In the genomic region with DNA sequence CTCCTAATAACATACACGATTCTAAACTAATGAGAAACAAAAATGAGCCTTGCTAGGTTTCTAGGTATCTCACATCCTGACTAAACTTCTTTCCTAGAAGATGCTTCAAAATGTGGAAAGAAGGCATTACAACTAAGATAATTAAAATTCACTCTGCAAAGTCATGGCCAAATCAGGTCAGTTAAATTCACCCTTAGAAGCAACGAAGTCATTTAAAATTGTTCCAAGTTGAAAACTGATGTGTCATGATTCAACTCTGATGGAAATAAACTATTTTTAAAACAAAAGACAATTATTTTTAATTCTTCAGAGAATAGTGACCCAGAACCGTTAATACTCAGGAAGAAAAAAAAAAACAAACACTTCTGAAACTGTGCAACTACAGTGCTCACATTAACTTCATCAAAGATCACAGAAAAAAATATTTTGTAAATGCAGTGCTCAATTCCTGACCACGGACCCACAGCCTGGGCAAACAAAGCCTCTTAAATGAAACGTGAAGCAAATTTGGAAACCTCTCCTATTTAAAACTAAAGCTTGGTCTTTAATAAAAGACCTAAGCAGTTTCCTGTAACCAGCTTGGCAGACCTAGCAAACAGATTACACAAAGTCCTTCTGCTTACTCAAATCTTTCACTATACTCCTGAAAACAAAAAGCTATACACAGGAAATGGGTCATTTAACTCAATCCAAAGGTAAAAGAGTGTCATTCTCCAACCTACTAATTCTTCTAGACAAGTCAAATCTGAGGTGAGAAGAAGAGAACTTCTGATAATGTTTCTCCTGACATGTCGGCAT, we compare ENCODE assay signal across 1 cellular context.
TF ChIP-seq lines count a peak whose summit lies in the region.

No MANE protein-coding gene starts in this region.

TF ChIP-seq in GM23338, 12 proteins besides CTCF, POLR2A, EP300 and RAD21 (continued from another document):
- TF ChIP-seq, protein P1, sequence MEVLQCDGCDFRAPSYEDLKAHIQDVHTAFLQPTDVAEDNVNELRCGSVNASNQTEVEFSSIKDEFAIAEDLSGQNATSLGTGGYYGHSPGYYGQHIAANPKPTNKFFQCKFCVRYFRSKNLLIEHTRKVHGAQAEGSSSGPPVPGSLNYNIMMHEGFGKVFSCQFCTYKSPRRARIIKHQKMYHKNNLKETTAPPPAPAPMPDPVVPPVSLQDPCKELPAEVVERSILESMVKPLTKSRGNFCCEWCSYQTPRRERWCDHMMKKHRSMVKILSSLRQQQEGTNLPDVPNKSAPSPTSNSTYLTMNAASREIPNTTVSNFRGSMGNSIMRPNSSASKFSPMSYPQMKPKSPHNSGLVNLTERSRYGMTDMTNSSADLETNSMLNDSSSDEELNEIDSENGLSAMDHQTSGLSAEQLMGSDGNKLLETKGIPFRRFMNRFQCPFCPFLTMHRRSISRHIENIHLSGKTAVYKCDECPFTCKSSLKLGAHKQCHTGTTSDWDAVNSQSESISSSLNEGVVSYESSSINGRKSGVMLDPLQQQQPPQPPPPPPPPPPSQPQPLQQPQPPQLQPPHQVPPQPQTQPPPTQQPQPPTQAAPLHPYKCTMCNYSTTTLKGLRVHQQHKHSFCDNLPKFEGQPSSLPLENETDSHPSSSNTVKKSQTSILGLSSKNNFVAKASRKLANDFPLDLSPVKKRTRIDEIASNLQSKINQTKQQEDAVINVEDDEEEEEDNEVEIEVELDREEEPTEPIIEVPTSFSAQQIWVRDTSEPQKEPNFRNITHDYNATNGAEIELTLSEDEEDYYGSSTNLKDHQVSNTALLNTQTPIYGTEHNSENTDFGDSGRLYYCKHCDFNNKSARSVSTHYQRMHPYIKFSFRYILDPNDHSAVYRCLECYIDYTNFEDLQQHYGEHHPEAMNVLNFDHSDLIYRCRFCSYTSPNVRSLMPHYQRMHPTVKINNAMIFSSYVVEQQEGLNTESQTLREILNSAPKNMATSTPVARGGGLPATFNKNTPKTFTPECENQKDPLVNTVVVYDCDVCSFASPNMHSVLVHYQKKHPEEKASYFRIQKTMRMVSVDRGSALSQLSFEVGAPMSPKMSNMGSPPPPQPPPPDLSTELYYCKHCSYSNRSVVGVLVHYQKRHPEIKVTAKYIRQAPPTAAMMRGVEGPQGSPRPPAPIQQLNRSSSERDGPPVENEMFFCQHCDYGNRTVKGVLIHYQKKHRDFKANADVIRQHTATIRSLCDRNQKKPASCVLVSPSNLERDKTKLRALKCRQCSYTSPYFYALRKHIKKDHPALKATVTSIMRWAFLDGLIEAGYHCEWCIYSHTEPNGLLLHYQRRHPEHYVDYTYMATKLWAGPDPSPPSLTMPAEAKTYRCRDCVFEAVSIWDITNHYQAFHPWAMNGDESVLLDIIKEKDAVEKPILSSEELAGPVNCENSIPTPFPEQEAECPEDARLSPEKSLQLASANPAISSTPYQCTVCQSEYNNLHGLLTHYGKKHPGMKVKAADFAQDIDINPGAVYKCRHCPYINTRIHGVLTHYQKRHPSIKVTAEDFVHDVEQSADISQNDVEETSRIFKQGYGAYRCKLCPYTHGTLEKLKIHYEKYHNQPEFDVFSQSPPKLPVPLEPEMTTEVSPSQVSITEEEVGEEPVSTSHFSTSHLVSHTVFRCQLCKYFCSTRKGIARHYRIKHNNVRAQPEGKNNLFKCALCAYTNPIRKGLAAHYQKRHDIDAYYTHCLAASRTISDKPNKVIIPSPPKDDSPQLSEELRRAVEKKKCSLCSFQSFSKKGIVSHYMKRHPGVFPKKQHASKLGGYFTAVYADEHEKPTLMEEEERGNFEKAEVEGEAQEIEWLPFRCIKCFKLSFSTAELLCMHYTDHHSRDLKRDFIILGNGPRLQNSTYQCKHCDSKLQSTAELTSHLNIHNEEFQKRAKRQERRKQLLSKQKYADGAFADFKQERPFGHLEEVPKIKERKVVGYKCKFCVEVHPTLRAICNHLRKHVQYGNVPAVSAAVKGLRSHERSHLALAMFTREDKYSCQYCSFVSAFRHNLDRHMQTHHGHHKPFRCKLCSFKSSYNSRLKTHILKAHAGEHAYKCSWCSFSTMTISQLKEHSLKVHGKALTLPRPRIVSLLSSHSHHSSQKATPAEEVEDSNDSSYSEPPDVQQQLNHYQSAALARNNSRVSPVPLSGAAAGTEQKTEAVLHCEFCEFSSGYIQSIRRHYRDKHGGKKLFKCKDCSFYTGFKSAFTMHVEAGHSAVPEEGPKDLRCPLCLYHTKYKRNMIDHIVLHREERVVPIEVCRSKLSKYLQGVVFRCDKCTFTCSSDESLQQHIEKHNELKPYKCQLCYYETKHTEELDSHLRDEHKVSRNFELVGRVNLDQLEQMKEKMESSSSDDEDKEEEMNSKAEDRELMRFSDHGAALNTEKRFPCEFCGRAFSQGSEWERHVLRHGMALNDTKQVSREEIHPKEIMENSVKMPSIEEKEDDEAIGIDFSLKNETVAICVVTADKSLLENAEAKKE (CRISPR knock-in tag; IDR thresholded peaks at IDR 0.05): no peak
- TF ChIP-seq REST (IDR thresholded peaks at IDR 0.05; ENCODE audit: unreplicated experiment) (no peak), ZNF114 (CRISPR knock-in tag; IDR thresholded peaks at IDR 0.05) (no peak), NANOG (IDR thresholded peaks at IDR 0.05; ENCODE audit: borderline replicate concordance) (no peak), ZNF331 (CRISPR knock-in tag; IDR thresholded peaks at IDR 0.05; ENCODE audit: low read depth) (no peak), STAT1 (IDR thresholded peaks at IDR 0.05; ENCODE audit: unreplicated experiment) (no peak)
